In the genomic region with DNA sequence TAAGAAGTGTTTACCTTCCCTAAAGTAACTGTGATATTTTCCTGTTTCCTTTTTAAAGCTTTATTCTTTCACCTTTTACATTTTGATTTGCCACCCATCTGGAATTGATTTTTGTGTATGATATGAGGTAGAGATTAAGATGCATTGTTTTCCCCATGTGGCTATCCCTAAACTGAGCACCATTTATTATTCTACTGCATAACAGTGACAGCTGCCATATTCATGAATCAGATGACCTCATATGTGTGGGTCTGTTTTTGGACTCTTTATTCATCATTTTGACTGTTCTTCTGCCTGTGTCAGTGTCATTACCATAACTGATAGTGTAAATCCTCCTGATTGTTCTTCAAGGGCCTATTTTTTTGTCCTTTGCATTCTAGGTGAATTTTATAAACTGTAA, we compare ENCODE assay signal across 17 cellular contexts. TPM values are rescaled to one million over a fixed set of nuclear protein-coding genes. Genes with fewer than 3 reads are reported as not detected.
DNase-seq lines count a peak whose midpoint lies in the region; ATAC-seq, FAIRE-seq and TF ChIP-seq lines count a peak whose summit lies in the region.
"Had no signal": no experiment of that assay in that cellular context is flagged by ENCODE, and none has a peak within 500 bp of the region (broad histone marks: within the 10 kb centered on the region; RNA-seq: fewer than 3 reads in every experiment).

No MANE protein-coding gene starts in this region.

- TF ChIP-seq CTCF in CD4-positive, alpha-beta T cell (IDR thresholded peaks at IDR 0.05), result no peak
- no peak for TF ChIP-seq CTCF in GM12878 (IDR thresholded peaks at IDR 0.05 in 2 of 3, conservative IDR thresholded peaks at IDR 0.05 in 1 of 3; ENCODE audit: control insufficient read depth in 2 of 3, extremely low read depth in 1 of 3, insufficient read depth in 1 of 3, low read depth in 3 of 3, low read length in 3 of 3)
- no peak for TF ChIP-seq CTCF in mammary epithelial cell (conservative IDR thresholded peaks at IDR 0.05 in 1 of 2, IDR thresholded peaks at IDR 0.05 in 1 of 2; ENCODE audit: extremely low read depth in 1 of 2, insufficient read depth in 1 of 2, low read depth in 1 of 2, low read length in 2 of 2)
- no peak for TF ChIP-seq CTCF in PC-9 (conservative IDR thresholded peaks at IDR 0.05)

- BruUV-seq in GM12878 (replicated peaks; lab: Mats Ljungman, UMichigan) (no TSS peak), mammary epithelial cell (replicated peaks; lab: Mats Ljungman, UMichigan) (no TSS peak), PC-9 (replicated peaks; lab: Mats Ljungman, UMichigan) (no TSS peak)

- no peaks in the 10 kb centered on the region for H3K9me3 ChIP-seq in CD4-positive, alpha-beta T cell (ENCODE audit: control insufficient read depth, low read length)
- H3K9me3 ChIP-seq in GM12878 (replicated peaks; ENCODE audit: control insufficient read depth, insufficient read depth, low read length), result no peaks in the 10 kb centered on the region; the same call in 2 of the 3 replicates
- H3K9me3 ChIP-seq in mammary epithelial cell (replicated peaks; ENCODE audit: insufficient read depth, low read length), result no peaks in the 10 kb centered on the region
- no peaks in the 10 kb centered on the region for H3K9me3 ChIP-seq in PC-9 (ENCODE audit: insufficient read depth, low read depth)
- H3K9me3 ChIP-seq: Peyer's patch, suprapubic skin had no signal

- no peak overlapping the region for H3K27ac ChIP-seq in CD4-positive, alpha-beta T cell (ENCODE audit: low read depth, low read length)
- no peak overlapping the region for H3K27ac ChIP-seq in GM12878 (ENCODE audit: control insufficient read depth, insufficient read depth)
- H3K27ac ChIP-seq in mammary epithelial cell (ENCODE audit: insufficient read depth, low read depth, low read length), result no peak overlapping the region
- no peak overlapping the region for H3K27ac ChIP-seq in PC-9
- H3K27ac ChIP-seq: Peyer's patch, suprapubic skin had no signal

- no peak for TF ChIP-seq RAD21 in GM12878 (IDR thresholded peaks at IDR 0.05; ENCODE audit: insufficient read depth, low read depth, low read length)

- no peak for FAIRE-seq in GM12878 (lab: Jason Lieb, UNC)

- DNase-seq in CD4-positive, alpha-beta T cell, result no peak
- DNase-seq in LHCN-M2 (ENCODE audit: low read depth), result peak; percentile 58
- DNase-seq in GM12878 (ENCODE audit: low read depth, low spot score), result no peak
- DNase-seq in memory B cell (ENCODE audit: low spot score in 2 of 2), result no peak
- DNase-seq in NK-92 treated with Interleukin-12 subunit alpha and Interleukin-12 subunit beta, amount 100 ng/mL, for 24 hours (lab: John Stamatoyannopoulos, UW), result no peak
- no peak for DNase-seq in NCI-H187 (lab: John Stamatoyannopoulos, UW)
- DNase-seq in mammary epithelial cell, result no peak
- DNase-seq in PC-9, result no peak
- DNase-seq: activated CD4-positive, alpha-beta T cell treated with anti-CD3 and anti-CD28 coated beads, Interleukin-2, amount 50 U/mL, for 48 hours; endodermal cell; NCI-H187 treated with DMSO at 0.1 percent for 48 hours; NCI-H526 treated with DMSO at 0.1 percent for 48 hours; Peyer's patch; SW 1271 had no signal

- in situ Hi-C loops in GM12878 (cut with MboI), result no loop called here
- in situ Hi-C loops in mammary epithelial cell (cut with MboI; ENCODE audit: low sequenced_read_pairs in 2 of 2), result no loop called here

- H3K4me2 ChIP-seq in GM12878 (ENCODE audit: control insufficient read depth, insufficient read depth), result no peak overlapping the region
- H3K4me2 ChIP-seq in mammary epithelial cell (ENCODE audit: insufficient read depth, low read depth, low read length), result no peak overlapping the region
- H3K4me2 ChIP-seq in PC-9, result no peak overlapping the region

- H3K79me2 ChIP-seq in GM12878 (ENCODE audit: control insufficient read depth, insufficient read depth, low read length), result peaks cover 16% of the 10 kb centered on the region
- H3K79me2 ChIP-seq in mammary epithelial cell (ENCODE audit: insufficient read depth, low read length), result peaks cover 88% of the 10 kb centered on the region
- H3K79me2 ChIP-seq in PC-9 (ENCODE audit: low read depth), result peaks cover 67% of the 10 kb centered on the region

- no peaks in the 10 kb centered on the region for H3K27me3 ChIP-seq in CD4-positive, alpha-beta T cell (ENCODE audit: control insufficient read depth, insufficient read depth, low read length)
- H3K27me3 ChIP-seq in GM12878 (replicated peaks in 1 of 2; ENCODE audit: control insufficient read depth in 2 of 2, insufficient read depth in 2 of 2, low read length in 1 of 2), result no peaks in the 10 kb centered on the region
- H3K27me3 ChIP-seq in mammary epithelial cell (ENCODE audit: insufficient read depth, low read length), result no peaks in the 10 kb centered on the region
- no peaks in the 10 kb centered on the region for H3K27me3 ChIP-seq in PC-9 (ENCODE audit: insufficient read depth, low read depth)
- H3K27me3 ChIP-seq: cardiac muscle cell, Peyer's patch, suprapubic skin had no signal

- SMC1A ChIA-PET in GM12878 (lab: Charles Lee; ENCODE audit: uncharacterized antibody, unreplicated experiment), result no interaction called here

- H3K4me3 ChIP-seq in GM12878 (no peak overlapping the region), mammary epithelial cell (replicated peaks in 1 of 3; ENCODE audit: insufficient read depth in 1 of 3, low read depth in 2 of 3, low read length in 3 of 3) (no peak overlapping the region), PC-9 (no peak overlapping the region)
- H3K4me3 ChIP-seq: cardiac muscle cell, Peyer's patch, suprapubic skin had no signal

- peak overlapping the region; percentile 31 for H3K4me3 Mint-ChIP-seq in CD4-positive, alpha-beta T cell
- H3K4me3 Mint-ChIP-seq in memory B cell, result no peak overlapping the region
- H3K4me3 Mint-ChIP-seq: endodermal cell had no signal

- H3K9me3 Mint-ChIP-seq in CD4-positive, alpha-beta T cell, result no peaks in the 10 kb centered on the region
- H3K9me3 Mint-ChIP-seq in memory B cell, result no peaks in the 10 kb centered on the region
- H3K9me3 Mint-ChIP-seq: endodermal cell had no signal

- RAD21 ChIA-PET in GM12878 (lab: Charles Lee; ENCODE audit: unreplicated experiment), result no interaction called here

- no peak for TF ChIP-seq POLR2A in GM12878 (IDR thresholded peaks at IDR 0.05; ENCODE audit: low read depth, low read length)

- H3K4me1 ChIP-seq in GM12878 (ENCODE audit: control insufficient read depth, insufficient read depth, low read length) (no peaks in the 10 kb centered on the region), mammary epithelial cell (ENCODE audit: insufficient read depth, low read length) (peaks cover 7% of the 10 kb centered on the region), PC-9 (replicated peaks; ENCODE audit: insufficient read depth) (no peaks in the 10 kb centered on the region)

- H3K4me1 Mint-ChIP-seq in CD4-positive, alpha-beta T cell (ENCODE audit: low read depth), result peaks cover 68% of the 10 kb centered on the region
- peaks cover 22% of the 10 kb centered on the region for H3K4me1 Mint-ChIP-seq in memory B cell
- H3K4me1 Mint-ChIP-seq: endodermal cell had no signal

- TF ChIP-seq EP300 in GM12878 (IDR thresholded peaks at IDR 0.05; ENCODE audit: borderline replicate concordance in 1 of 2, control insufficient read depth in 1 of 2, low read depth in 2 of 2, low read length in 2 of 2), result no peak

- CTCF ChIA-PET in CD4-positive, alpha-beta T cell (lab: Charles Lee), result no interaction called here
- CTCF ChIA-PET in GM12878 (lab: Yijun Ruan, JAX), result interaction anchor here (0.6 to 1.1 kb wide), 3 partner anchors 14 to 840 kb away, joined by 3 read pairs; no protein-coding TSS in a partner anchor
- CTCF ChIA-PET in mammary epithelial cell (lab: Charles Lee; ENCODE audit: low non-redundant PET), result no interaction called here
- CTCF ChIA-PET in PC-9 (lab: Charles Lee), result no interaction called here

- H3K36me3 Mint-ChIP-seq in CD4-positive, alpha-beta T cell (ENCODE audit: low read depth), result peaks cover 10% of the 10 kb centered on the region
- peaks cover 10% of the 10 kb centered on the region for H3K36me3 Mint-ChIP-seq in memory B cell

- intact Hi-C loops in CD4-positive, alpha-beta T cell (cut with DNase I, micrococcal nuclease), result no loop called here
- intact Hi-C loops in GM12878 (cut with micrococcal nuclease; ENCODE audit: unreplicated experiment) (no loop called here), mammary epithelial cell (cut with micrococcal nuclease) (no loop called here), PC-9 (cut with micrococcal nuclease; ENCODE audit: unreplicated experiment) (no loop called here)

- H2AFZ ChIP-seq in GM12878 (ENCODE audit: control insufficient read depth, low read depth, low read length) (no peak overlapping the region), mammary epithelial cell (ENCODE audit: low read depth, low read length) (no peak overlapping the region), PC-9 (no peak overlapping the region)

- no peaks in the 10 kb centered on the region for H3K27me3 Mint-ChIP-seq in CD4-positive, alpha-beta T cell
- no peaks in the 10 kb centered on the region for H3K27me3 Mint-ChIP-seq in memory B cell

- peaks cover 0 to 5% of the 10 kb centered on the region in 2 experiments; a peak in 1 of 4 replicates for H3K36me3 ChIP-seq in GM12878 (ENCODE audit: control insufficient read depth in 2 of 2, insufficient read depth in 2 of 2, low read length in 1 of 2)
- peaks cover 2% of the 10 kb centered on the region for H3K36me3 ChIP-seq in mammary epithelial cell (ENCODE audit: insufficient read depth, low read length)
- H3K36me3 ChIP-seq in PC-9 (ENCODE audit: low read depth), result 0 out of 2 replicates have a peak, but pooled peaks cover 4% of the 10 kb centered on the region
- H3K36me3 ChIP-seq: cardiac muscle cell, Peyer's patch, suprapubic skin had no signal

- no peak overlapping the region for H3K9ac ChIP-seq in GM12878 (ENCODE audit: control insufficient read depth, insufficient read depth, low read length)
- H3K9ac ChIP-seq in mammary epithelial cell (ENCODE audit: insufficient read depth, low read length), result no peak overlapping the region

- dilution Hi-C loops in mammary epithelial cell (cut with HindIII; ENCODE audit: low sequenced_read_pairs), result no loop called here

- H4K20me1 ChIP-seq in GM12878 (ENCODE audit: control insufficient read depth, insufficient read depth), result no peaks in the 10 kb centered on the region
- no peaks in the 10 kb centered on the region for H4K20me1 ChIP-seq in mammary epithelial cell (ENCODE audit: insufficient read depth, low read length)
- peaks cover 22% of the 10 kb centered on the region for H4K20me1 ChIP-seq in PC-9 (ENCODE audit: insufficient read depth)

- ATAC-seq in CD4-positive, alpha-beta T cell (ENCODE audit: poor library complexity), result no peak
- ATAC-seq in GM12878, result peak; percentile 47; the same call in 1 of the 3 replicates
- ATAC-seq in memory B cell (ENCODE audit: low read depth), result no peak
- ATAC-seq: left lobe of liver had no signal

- H3K27ac Mint-ChIP-seq in CD4-positive, alpha-beta T cell, result no peak overlapping the region
- peak overlapping the region; percentile 49 for H3K27ac Mint-ChIP-seq in memory B cell
- H3K27ac Mint-ChIP-seq: endodermal cell had no signal

- H3K9me2 ChIP-seq in PC-9 (ENCODE audit: insufficient read depth), result no peaks in the 10 kb centered on the region

- no peaks in the 10 kb centered on the region for H3F3A ChIP-seq in PC-9 (ENCODE audit: insufficient read depth, low read depth)

- POLR2A ChIA-PET in CD4-positive, alpha-beta T cell (lab: Charles Lee), result no interaction called here
- POLR2A ChIA-PET in GM12878 (lab: Charles Lee) (interaction anchor here (0.7 kb wide), 2 partner anchors 142 to 210 kb away, joined by 3 read pairs; no protein-coding TSS in a partner anchor), PC-9 (lab: Charles Lee; ENCODE audit: unreplicated experiment) (no interaction called here)

RNA-seq across cellular contexts. Expression of gene HIPK3, which starts 50.8 kb away (rescaled TPM):
- total RNA-seq in CD4-positive, alpha-beta T cell, result 10 to 100 TPM; 38.1 to 38.9 TPM
- total RNA-seq in LHCN-M2 (2014; rRNA removed) (39.6 and 52.4 TPM in 2 replicates), GM12878 (2014; rRNA removed) (18.0 and 19.6 TPM in 2 replicates), GM12878 (2014; rRNA removed; fragmentation: Illumina TruSeq; extraction: Trizol) (17.8 and 18.0 TPM in 2 replicates), GM12878 (2021) (26.5 and 26.6 TPM in 2 replicates), mammary epithelial cell (100 to 1,000 TPM in 1 of 2 donors, 10 to 100 TPM in 1; 56.7 to 217 TPM), PC-9 (2021) (62.1 and 64.8 TPM in 2 replicates)
- polyA plus RNA-seq in LHCN-M2 (2012), result 7.1 TPM
- total RNA-seq in GM12878 (2013; cell fraction: nucleolus; rRNA removed), result 54.4 and 55.2 TPM in 2 replicates
- polyA plus RNA-seq in GM12878 (2011; ENCODE audit: low read depth), result 6.5 TPM
- polyA plus RNA-seq in GM12878 (2011; rRNA removed) (25.6 and 30.8 TPM in 2 replicates), GM12878 (2014; fragmentation: Illumina TruSeq; extraction: Trizol) (14.5 and 19.0 TPM in 2 replicates), GM12878 (2014; fragmentation: Nextera tagmentation; extraction: Ambion mirVana) (1 to 10 TPM; 3.4 to 9.5 TPM), GM12878 (2014; rRNA removed) (8.1 and 9.3 TPM in 2 replicates), GM12878 (2016; fragmentation: Nextera tagmentation; extraction: Ambion mirVana) (10 to 100 TPM; 12.0 to 12.6 TPM), mammary epithelial cell (26.3 TPM)
- polyA plus RNA-seq in GM12878 (2011; cell fraction: cytosol; rRNA removed), result 13.2 and 14.1 TPM in 2 replicates
- polyA plus RNA-seq in GM12878 (2011; cell fraction: nucleus; rRNA removed), result 17.5 and 20.7 TPM in 2 replicates
- polyA plus RNA-seq in GM12878 (2012), result 9.2 and 11.1 TPM in 2 replicates
- polyA minus RNA-seq in GM12878 (2011; rRNA and poly(A)+ RNA removed), result 69.8 and 103 TPM in 2 replicates
- 31.3 and 37.4 TPM in 2 replicates for polyA minus RNA-seq in GM12878 (2011; cell fraction: cytosol; rRNA and poly(A)+ RNA removed)
- 18.3 and 20.6 TPM in 2 replicates for polyA minus RNA-seq in GM12878 (2011; cell fraction: nucleus; rRNA and poly(A)+ RNA removed)
- polyA minus RNA-seq in mammary epithelial cell, result 133 TPM
